In the genomic region with DNA sequence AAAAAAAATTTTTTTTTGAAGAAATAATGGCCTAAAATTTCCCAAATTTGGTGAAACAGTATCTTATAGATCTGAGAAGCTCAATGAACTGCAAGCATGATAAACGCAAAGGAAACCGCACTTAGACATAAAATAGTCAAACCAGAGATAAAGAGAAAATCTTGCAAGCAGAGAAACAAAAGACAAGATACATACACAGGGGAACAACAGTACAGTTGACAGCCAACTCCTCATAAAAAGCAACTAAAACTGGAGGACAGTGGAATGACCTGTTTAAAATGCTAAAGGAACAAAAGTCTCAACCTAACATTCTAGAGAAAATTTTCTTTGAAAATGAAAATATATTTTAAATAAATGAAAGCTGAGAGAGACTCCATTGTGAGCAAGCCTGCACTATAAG, we compare ENCODE assay signal across 36 cellular contexts.
"Had no signal": no experiment of that assay in that cellular context is flagged by ENCODE, and none has a peak within 500 bp of the region (broad histone marks: within the 10 kb centered on the region; RNA-seq: fewer than 3 reads in every experiment).

No MANE protein-coding gene starts in this region.

- H3K4me3 Mint-ChIP-seq: activated CD4-positive, alpha-beta memory T cell treated with anti-CD3 and anti-CD28 coated beads, Interleukin-2, amount 10 ng/mL, durations not matched to agents 7 days and 5 days; activated CD8-positive, alpha-beta memory T cell treated with anti-CD3 and anti-CD28 coated beads, Interleukin-2, amount 10 ng/mL, durations not matched to agents 7 days and 5 days; activated naive CD4-positive, alpha-beta T cell treated with anti-CD3 and anti-CD28 coated beads, Interleukin-2, amount 10 ng/mL, durations not matched to agents 7 days and 5 days; activated naive CD8-positive, alpha-beta T cell; brain; T-helper 1 cell treated with Interleukin-12 subunit alpha and Interleukin-12 subunit beta and Interleukin-4 antibody, amounts not matched to agents 30 μg/mL and 1 μg/mL, for 36 hours; T-helper 2 cell treated with Interferon-gamma antibody and Interleukin-4, amounts not matched to agents 5 μg/mL and 100 μg/mL, for 36 hours had no signal

- H3K27me3 Mint-ChIP-seq: activated CD4-positive, alpha-beta memory T cell treated with anti-CD3 and anti-CD28 coated beads, Interleukin-2, amount 10 ng/mL, durations not matched to agents 7 days and 5 days; activated CD8-positive, alpha-beta memory T cell treated with anti-CD3 and anti-CD28 coated beads, Interleukin-2, amount 10 ng/mL, durations not matched to agents 7 days and 5 days; activated naive CD4-positive, alpha-beta T cell treated with anti-CD3 and anti-CD28 coated beads, Interleukin-2, amount 10 ng/mL, durations not matched to agents 7 days and 5 days; activated naive CD8-positive, alpha-beta T cell had no signal

- H3K4me1 ChIP-seq: Peyer's patch, SJSA1 had no signal

- H3K27ac Mint-ChIP-seq: activated CD4-positive, alpha-beta memory T cell treated with anti-CD3 and anti-CD28 coated beads, Interleukin-2, amount 10 ng/mL, durations not matched to agents 7 days and 5 days; activated CD8-positive, alpha-beta memory T cell treated with anti-CD3 and anti-CD28 coated beads, Interleukin-2, amount 10 ng/mL, durations not matched to agents 7 days and 5 days; activated naive CD4-positive, alpha-beta T cell treated with anti-CD3 and anti-CD28 coated beads, Interleukin-2, amount 10 ng/mL, durations not matched to agents 7 days and 5 days; brain; T-helper 1 cell treated with Interleukin-12 subunit alpha and Interleukin-12 subunit beta and Interleukin-4 antibody, amounts not matched to agents 30 μg/mL and 1 μg/mL, for 36 hours had no signal

- H3K9me3 Mint-ChIP-seq: activated CD4-positive, alpha-beta memory T cell treated with anti-CD3 and anti-CD28 coated beads, Interleukin-2, amount 10 ng/mL, durations not matched to agents 7 days and 5 days; activated naive CD4-positive, alpha-beta T cell treated with anti-CD3 and anti-CD28 coated beads, Interleukin-2, amount 10 ng/mL, durations not matched to agents 7 days and 5 days; T-helper 1 cell treated with Interleukin-12 subunit alpha and Interleukin-12 subunit beta and Interleukin-4 antibody, amounts not matched to agents 30 μg/mL and 1 μg/mL, for 36 hours had no signal

- H3K9me3 ChIP-seq: Peyer's patch, SJSA1, SK-N-SH had no signal

- DNase-seq: activated CD4-positive, alpha-beta memory T cell treated with anti-CD3 and anti-CD28 coated beads, Interleukin-2, amount 10 ng/mL, durations not matched to agents 7 days and 5 days; activated CD4-positive, alpha-beta T cell treated with anti-CD3 and anti-CD28 coated beads for 1 hour; activated CD4-positive, alpha-beta T cell treated with anti-CD3 and anti-CD28 coated beads for 48 hours; activated CD4-positive, CD25-positive, alpha-beta regulatory T cell; activated CD8-positive, alpha-beta memory T cell treated with anti-CD3 and anti-CD28 coated beads for 24 hours; activated CD8-positive, alpha-beta memory T cell treated with anti-CD3 and anti-CD28 coated beads, Interleukin-2, amount 10 ng/mL, durations not matched to agents 7 days and 5 days; activated CD8-positive, alpha-beta memory T cell treated with anti-CD3 and anti-CD28 coated beads, Interleukin-2, amount 50 U/mL, for 48 hours; activated effector memory CD4-positive, alpha-beta T cell treated with Interleukin-2 at 50 U/mL for 16 hours; activated naive CD4-positive, alpha-beta T cell treated with anti-CD3 and anti-CD28 coated beads, Interleukin-2, amount 10 ng/mL, durations not matched to agents 7 days and 5 days; activated T-cell treated with anti-CD3 and anti-CD28 coated beads, Interleukin-2, amount 50 U/mL, for 48 hours; caudate nucleus; cerebellar nuclear complex; Karpas-422; MG63; NCI-H1105; NCI-H1417 treated with DMSO at 0.1 percent for 48 hours; NCI-H187 treated with DMSO at 0.1 percent for 48 hours; NCI-H2081; NCI-H2171 treated with DMSO at 0.1 percent for 48 hours; NCI-H226; NCI-H446 treated with DMSO at 0.1 percent for 48 hours; NCI-H524; NCI-H69; NCI-H82; NK-92 treated with Interleukin-12 subunit alpha and Interleukin-12 subunit beta, amount 100 ng/mL, for 24 hours; PC-3; Peyer's patch; RPMI8226; SHP77 treated with DMSO at 0.1 percent for 48 hours; SK-N-SH had no signal

- ATAC-seq: activated CD8-positive, alpha-beta memory T cell treated with anti-CD3 and anti-CD28 coated beads, Interleukin-2, amount 10 ng/mL, durations not matched to agents 7 days and 5 days; PC-3 had no signal

- H3K4me1 Mint-ChIP-seq: activated CD4-positive, alpha-beta memory T cell treated with anti-CD3 and anti-CD28 coated beads, Interleukin-2, amount 10 ng/mL, durations not matched to agents 7 days and 5 days; activated CD8-positive, alpha-beta memory T cell treated with anti-CD3 and anti-CD28 coated beads, Interleukin-2, amount 10 ng/mL, durations not matched to agents 7 days and 5 days; activated naive CD4-positive, alpha-beta T cell treated with anti-CD3 and anti-CD28 coated beads, Interleukin-2, amount 10 ng/mL, durations not matched to agents 7 days and 5 days; brain had no signal

- H3K27ac ChIP-seq: Peyer's patch, SJSA1, VCaP had no signal

- H3K4me3 ChIP-seq: MG63, Peyer's patch, SJSA1 had no signal
